8 cellular contexts compared by ENCODE assay signal in genomic region chr1:54996359-54996868, GRCh38. TPM values are rescaled to one million over a fixed set of nuclear protein-coding genes. Genes with fewer than 3 reads are reported as not detected.
DNase-seq lines count a peak whose midpoint lies in the region; ATAC-seq and TF ChIP-seq lines count a peak whose summit lies in the region.

No MANE protein-coding gene starts in this region.

- peaks cover 24% of the 10 kb centered on the region for H3K4me1 Mint-ChIP-seq in activated CD8-positive, alpha-beta T cell treated with anti-CD3 and anti-CD28 coated beads for 36 hours (ENCODE audit: low read depth)

- peak; percentile 91 for TF ChIP-seq CTCF in GM13976 (IDR thresholded peaks at IDR 0.05; ENCODE audit: borderline replicate concordance, control extremely low read depth, extremely low read depth, insufficient read depth, missing control alignments)
- peak; percentile 88 for TF ChIP-seq CTCF in activated CD8-positive, alpha-beta T cell treated with anti-CD3 and anti-CD28 coated beads for 36 hours (IDR thresholded peaks at IDR 0.05)

- H3K9me3 Mint-ChIP-seq in activated CD8-positive, alpha-beta T cell treated with anti-CD3 and anti-CD28 coated beads for 36 hours, result no peaks in the 10 kb centered on the region

- in situ Hi-C loops in GM13976 (cut with MboI; ENCODE audit: low sequenced_read_pairs, unreplicated experiment), result loop anchor here (5.0 kb wide), 1 partner anchor 44 kb away; no protein-coding TSS in a partner anchor

- H3K27me3 Mint-ChIP-seq in activated CD8-positive, alpha-beta T cell treated with anti-CD3 and anti-CD28 coated beads for 36 hours, result peaks cover 42% of the 10 kb centered on the region

- intact Hi-C loops in activated CD8-positive, alpha-beta T cell treated with anti-CD3 and anti-CD28 coated beads for 36 hours (cut with micrococcal nuclease), result loop anchor here (2.0 kb wide), 1 partner anchor 52 kb away; no protein-coding TSS in a partner anchor

- H3K4me3 Mint-ChIP-seq in activated CD8-positive, alpha-beta T cell treated with anti-CD3 and anti-CD28 coated beads for 36 hours, result no peak overlapping the region

- CTCF ChIA-PET in activated CD8-positive, alpha-beta T cell treated with anti-CD3 and anti-CD28 coated beads for 36 hours (lab: Charles Lee), result interaction anchor here (0.6 to 5.3 kb wide), 32 partner anchors 8 to 594 kb away, joined by 3 to 64 read pairs (median 4); partner anchors contain the start of gene PCSK9

- no peaks in the 10 kb centered on the region for H3K36me3 Mint-ChIP-seq in activated CD8-positive, alpha-beta T cell treated with anti-CD3 and anti-CD28 coated beads for 36 hours (ENCODE audit: low read depth)

- no peak overlapping the region for H3K27ac Mint-ChIP-seq in activated CD8-positive, alpha-beta T cell treated with anti-CD3 and anti-CD28 coated beads for 36 hours

- peak; percentile 79 for ATAC-seq in HG03103 (IDR thresholded peaks at IDR 0.05; ENCODE audit: low read depth, unreplicated experiment)
- ATAC-seq in activated CD8-positive, alpha-beta T cell treated with anti-CD3 and anti-CD28 coated beads for 36 hours, result peak; percentile 91
- ATAC-seq in HG02970 (IDR thresholded peaks at IDR 0.05; ENCODE audit: low FRiP score, unreplicated experiment), result no peak

- POLR2A ChIA-PET in activated CD8-positive, alpha-beta T cell treated with anti-CD3 and anti-CD28 coated beads for 36 hours (lab: Charles Lee), result interaction anchor here (1.0 kb wide), 1 partner anchor 51 kb away, joined by 4 read pairs; no protein-coding TSS in a partner anchor

- DNase-seq in GM13976 (ENCODE audit: low spot score) (peak; percentile 95), NCI-H82 treated with DMSO at 0.1 percent for 48 hours (lab: John Stamatoyannopoulos, UW; ENCODE audit: unreplicated experiment) (peak; percentile 36), medulla oblongata (ENCODE audit: extremely low spot score) (peak; percentile 72)
- peak; percentile 85 for DNase-seq in activated CD8-positive, alpha-beta T cell treated with anti-CD3 and anti-CD28 coated beads for 36 hours
- peak; percentile 56 for DNase-seq in effector CD8-positive, alpha-beta T cell (lab: John Stamatoyannopoulos, UW)
- DNase-seq in stimulated activated CD8-positive, alpha-beta memory T cell treated with anti-CD3 and anti-CD28 coated beads, Interleukin-4, amount 100 ng/mL, for 24 hours (ENCODE audit: low read depth), result peak; percentile 67

RNA-seq across cellular contexts. Expression of gene BSND, which starts 2.3 kb away (rescaled TPM):
- total RNA-seq in activated CD8-positive, alpha-beta T cell treated with anti-CD3 and anti-CD28 coated beads for 36 hours, result not detected

RNA-seq across cellular contexts. Expression of gene TMEM61, which starts 16.0 kb away (rescaled TPM):
- not detected for total RNA-seq in activated CD8-positive, alpha-beta T cell treated with anti-CD3 and anti-CD28 coated beads for 36 hours

RNA-seq across cellular contexts. Expression of gene PCSK9, which starts 42.9 kb away (rescaled TPM):
- not detected for total RNA-seq in activated CD8-positive, alpha-beta T cell treated with anti-CD3 and anti-CD28 coated beads for 36 hours

Comparison
In these comparisons a context has a peak if more than half of its experiments do, and no peak if none do; other contexts are left out.
1. DNase-seq: peak in every context shown above with its lines; median percentile 95 in GM13976; 85 in activated CD8-positive, alpha-beta T cell treated with anti-CD3 and anti-CD28 coated beads for 36 hours; 72 in medulla oblongata; 67 in stimulated activated CD8-positive, alpha-beta memory T cell treated with anti-CD3 and anti-CD28 coated beads, Interleukin-4, amount 100 ng/mL, for 24 hours; 56 in effector CD8-positive, alpha-beta T cell; 36 in NCI-H82 treated with DMSO at 0.1 percent for 48 hours.